19 cellular contexts compared by ENCODE assay signal in genomic region chr4:186557486-186557885, GRCh38. TPM values are rescaled to one million over a fixed set of nuclear protein-coding genes. Genes with fewer than 3 reads are reported as not detected.
DNase-seq lines count a peak whose midpoint lies in the region; ATAC-seq and TF ChIP-seq lines count a peak whose summit lies in the region.
"Had no signal": no experiment of that assay in that cellular context is flagged by ENCODE, and none has a peak within 500 bp of the region (broad histone marks: within the 10 kb centered on the region; RNA-seq: fewer than 3 reads in every experiment).

No MANE protein-coding gene starts in this region.

- H3K4me3 Mint-ChIP-seq in nephron progenitor cell: no peak overlapping the region
- no peak overlapping the region for H3K4me3 Mint-ChIP-seq in stimulated activated effector memory CD8-positive, alpha-beta T cell treated with anti-CD3 and anti-CD28 coated beads, Interleukin-12 subunit alpha, Interleukin-12 subunit beta, amount 100 ng/mL, for 72 hours
- H3K4me3 Mint-ChIP-seq: activated CD4-positive, alpha-beta memory T cell treated with anti-CD3 and anti-CD28 coated beads, Interleukin-2, amount 10 ng/mL, durations not matched to agents 7 days and 5 days; CD4-positive, CD25-positive, alpha-beta regulatory T cell; IgD-negative memory B cell had no signal

- no peak for ATAC-seq in stimulated activated effector memory CD8-positive, alpha-beta T cell treated with anti-CD3 and anti-CD28 coated beads, Interleukin-12 subunit alpha, Interleukin-12 subunit beta, amount 100 ng/mL, for 72 hours
- ATAC-seq: Right ventricle myocardium inferior, sciatic nerve had no signal

- peaks cover 22% of the 10 kb centered on the region for H3K27me3 Mint-ChIP-seq in nephron progenitor cell (ENCODE audit: low read depth, poor library complexity)

- H3K4me3 ChIP-seq in NB4 (ENCODE audit: low read depth, low read length) (no peak overlapping the region), choroid plexus epithelial cell (ENCODE audit: low read depth, low read length) (no peak overlapping the region)

- H3K36me3 Mint-ChIP-seq in nephron progenitor cell (ENCODE audit: low read depth): no peaks in the 10 kb centered on the region
- H3K36me3 Mint-ChIP-seq in stimulated activated effector memory CD8-positive, alpha-beta T cell treated with anti-CD3 and anti-CD28 coated beads, Interleukin-12 subunit alpha, Interleukin-12 subunit beta, amount 100 ng/mL, for 72 hours: no peaks in the 10 kb centered on the region
- H3K36me3 Mint-ChIP-seq: brain; CD4-positive, CD25-positive, alpha-beta regulatory T cell; IgD-negative memory B cell had no signal

- DNase-seq in Daoy (ENCODE audit: low read depth): peak; percentile 58
- DNase-seq in NB4 (ENCODE audit: low read depth): peak; percentile 40
- peak; percentile 43 for DNase-seq in choroid plexus epithelial cell (ENCODE audit: low read depth)
- DNase-seq in nephron progenitor cell: peak; percentile 15
- no peak for DNase-seq in effector CD8-positive, alpha-beta T cell (lab: John Stamatoyannopoulos, UW)
- DNase-seq in T-helper 1 cell: no peak
- DNase-seq in stimulated activated effector memory CD8-positive, alpha-beta T cell treated with anti-CD3 and anti-CD28 coated beads, Interleukin-12 subunit alpha, Interleukin-12 subunit beta, amount 100 ng/mL, for 72 hours (ENCODE audit: low spot score in 2 of 2): no peak
- DNase-seq in activated T-cell treated with anti-CD3 and anti-CD28 coated beads, Interleukin-2, amount 50 U/mL, for 48 hours: no peak
- DNase-seq: activated CD4-positive, alpha-beta memory T cell treated with anti-CD3 and anti-CD28 coated beads, Interleukin-2, amount 10 ng/mL, durations not matched to agents 7 days and 5 days; CD4-positive, CD25-positive, alpha-beta regulatory T cell; hypothalamus; NCI-H146; NCI-H82; stimulated activated naive CD4-positive, alpha-beta T cell treated with Interleukin-2 at 50 U/mL for 16 hours had no signal

- TF ChIP-seq POLR2A in NB4 (IDR thresholded peaks at IDR 0.05; ENCODE audit: extremely low read depth, insufficient read length): no peak

- no peak overlapping the region for H3K27ac Mint-ChIP-seq in nephron progenitor cell
- no peak overlapping the region for H3K27ac Mint-ChIP-seq in stimulated activated effector memory CD8-positive, alpha-beta T cell treated with anti-CD3 and anti-CD28 coated beads, Interleukin-12 subunit alpha, Interleukin-12 subunit beta, amount 100 ng/mL, for 72 hours
- H3K27ac Mint-ChIP-seq: activated CD4-positive, alpha-beta memory T cell treated with anti-CD3 and anti-CD28 coated beads, Interleukin-2, amount 10 ng/mL, durations not matched to agents 7 days and 5 days; CD4-positive, CD25-positive, alpha-beta regulatory T cell; IgD-negative memory B cell had no signal

- TF ChIP-seq CTCF in NB4 (IDR thresholded peaks at IDR 0.05; ENCODE audit: low read depth, low read length) (no peak), choroid plexus epithelial cell (conservative IDR thresholded peaks at IDR 0.05; ENCODE audit: low read depth, low read length) (no peak), nephron progenitor cell (IDR thresholded peaks at IDR 0.05) (no peak)

- peaks cover 25% of the 10 kb centered on the region for H3K4me1 Mint-ChIP-seq in nephron progenitor cell
- H3K4me1 Mint-ChIP-seq in stimulated activated effector memory CD8-positive, alpha-beta T cell treated with anti-CD3 and anti-CD28 coated beads, Interleukin-12 subunit alpha, Interleukin-12 subunit beta, amount 100 ng/mL, for 72 hours: no peaks in the 10 kb centered on the region
- H3K4me1 Mint-ChIP-seq: activated CD4-positive, alpha-beta memory T cell treated with anti-CD3 and anti-CD28 coated beads, Interleukin-2, amount 10 ng/mL, durations not matched to agents 7 days and 5 days; CD4-positive, CD25-positive, alpha-beta regulatory T cell; IgD-negative memory B cell had no signal

- H3K9me3 Mint-ChIP-seq in nephron progenitor cell: peaks cover 8% of the 10 kb centered on the region
- peaks cover 1% of the 10 kb centered on the region for H3K9me3 Mint-ChIP-seq in stimulated activated effector memory CD8-positive, alpha-beta T cell treated with anti-CD3 and anti-CD28 coated beads, Interleukin-12 subunit alpha, Interleukin-12 subunit beta, amount 100 ng/mL, for 72 hours
- H3K9me3 Mint-ChIP-seq: activated CD4-positive, alpha-beta memory T cell treated with anti-CD3 and anti-CD28 coated beads, Interleukin-2, amount 10 ng/mL, durations not matched to agents 7 days and 5 days had no signal

RNA-seq across cellular contexts. Expression of gene MTNR1A, which starts 2.1 kb away (rescaled TPM):
- total RNA-seq in Daoy (2014; rRNA removed; shearing (Covaris generic)): not detected in 2 replicates
- total RNA-seq: activated CD4-positive, alpha-beta memory T cell treated with anti-CD3 and anti-CD28 coated beads, Interleukin-2, amount 10 ng/mL, durations not matched to agents 7 days and 5 days; CD4-positive, CD25-positive, alpha-beta regulatory T cell; lower leg skin; Right ventricle myocardium inferior; sciatic nerve had no signal

Comparison
In these comparisons a context has a peak if more than half of its experiments do, and no peak if none do; other contexts are left out.
1. DNase-seq: peak in Daoy (single experiment), NB4 (single experiment), choroid plexus epithelial cell (single experiment) and nephron progenitor cell (single experiment); none in effector CD8-positive, alpha-beta T cell (single experiment), T-helper 1 cell (0 of 5), stimulated activated effector memory CD8-positive, alpha-beta T cell treated with anti-CD3 and anti-CD28 coated beads, Interleukin-12 subunit alpha, Interleukin-12 subunit beta, amount 100 ng/mL, for 72 hours (0 of 2) and activated T-cell treated with anti-CD3 and anti-CD28 coated beads, Interleukin-2, amount 50 U/mL, for 48 hours (0 of 2).